In genomic region chr7:106205621-106206222, GRCh38 we compare ENCODE assay signal across 1 cellular context.
TF ChIP-seq lines count a peak whose summit lies in the region.

No MANE protein-coding gene starts in this region.

TF ChIP-seq in GM23338, 12 proteins besides CTCF, POLR2A, EP300 and RAD21 (continued from another document):
- no peak for TF ChIP-seq ZNF462 (CRISPR knock-in tag; IDR thresholded peaks at IDR 0.05)
- TF ChIP-seq STAT1 (IDR thresholded peaks at IDR 0.05; ENCODE audit: unreplicated experiment), result no peak
- TF ChIP-seq ZNF114 (CRISPR knock-in tag; IDR thresholded peaks at IDR 0.05), result no peak
- no peak for TF ChIP-seq CREB1 (CRISPR knock-in tag; IDR thresholded peaks at IDR 0.05; ENCODE audit: low read depth)
- TF ChIP-seq, protein P1, sequence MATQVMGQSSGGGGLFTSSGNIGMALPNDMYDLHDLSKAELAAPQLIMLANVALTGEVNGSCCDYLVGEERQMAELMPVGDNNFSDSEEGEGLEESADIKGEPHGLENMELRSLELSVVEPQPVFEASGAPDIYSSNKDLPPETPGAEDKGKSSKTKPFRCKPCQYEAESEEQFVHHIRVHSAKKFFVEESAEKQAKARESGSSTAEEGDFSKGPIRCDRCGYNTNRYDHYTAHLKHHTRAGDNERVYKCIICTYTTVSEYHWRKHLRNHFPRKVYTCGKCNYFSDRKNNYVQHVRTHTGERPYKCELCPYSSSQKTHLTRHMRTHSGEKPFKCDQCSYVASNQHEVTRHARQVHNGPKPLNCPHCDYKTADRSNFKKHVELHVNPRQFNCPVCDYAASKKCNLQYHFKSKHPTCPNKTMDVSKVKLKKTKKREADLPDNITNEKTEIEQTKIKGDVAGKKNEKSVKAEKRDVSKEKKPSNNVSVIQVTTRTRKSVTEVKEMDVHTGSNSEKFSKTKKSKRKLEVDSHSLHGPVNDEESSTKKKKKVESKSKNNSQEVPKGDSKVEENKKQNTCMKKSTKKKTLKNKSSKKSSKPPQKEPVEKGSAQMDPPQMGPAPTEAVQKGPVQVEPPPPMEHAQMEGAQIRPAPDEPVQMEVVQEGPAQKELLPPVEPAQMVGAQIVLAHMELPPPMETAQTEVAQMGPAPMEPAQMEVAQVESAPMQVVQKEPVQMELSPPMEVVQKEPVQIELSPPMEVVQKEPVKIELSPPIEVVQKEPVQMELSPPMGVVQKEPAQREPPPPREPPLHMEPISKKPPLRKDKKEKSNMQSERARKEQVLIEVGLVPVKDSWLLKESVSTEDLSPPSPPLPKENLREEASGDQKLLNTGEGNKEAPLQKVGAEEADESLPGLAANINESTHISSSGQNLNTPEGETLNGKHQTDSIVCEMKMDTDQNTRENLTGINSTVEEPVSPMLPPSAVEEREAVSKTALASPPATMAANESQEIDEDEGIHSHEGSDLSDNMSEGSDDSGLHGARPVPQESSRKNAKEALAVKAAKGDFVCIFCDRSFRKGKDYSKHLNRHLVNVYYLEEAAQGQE (IDR thresholded peaks at IDR 0.05; ENCODE audit: unreplicated experiment), result no peak
- TF ChIP-seq EZH2 (IDR thresholded peaks at IDR 0.05; ENCODE audit: low read depth, unreplicated experiment), result no peak
- TF ChIP-seq NANOG (IDR thresholded peaks at IDR 0.05; ENCODE audit: borderline replicate concordance), result no peak
- TF ChIP-seq ZNF331 (CRISPR knock-in tag; IDR thresholded peaks at IDR 0.05; ENCODE audit: low read depth), result no peak
- no peak for TF ChIP-seq EZH2phosphoT487 (IDR thresholded peaks at IDR 0.05; ENCODE audit: unreplicated experiment)
TF ChIP-seq in GM23338: peak in this region for 0.
